In the genomic region with DNA sequence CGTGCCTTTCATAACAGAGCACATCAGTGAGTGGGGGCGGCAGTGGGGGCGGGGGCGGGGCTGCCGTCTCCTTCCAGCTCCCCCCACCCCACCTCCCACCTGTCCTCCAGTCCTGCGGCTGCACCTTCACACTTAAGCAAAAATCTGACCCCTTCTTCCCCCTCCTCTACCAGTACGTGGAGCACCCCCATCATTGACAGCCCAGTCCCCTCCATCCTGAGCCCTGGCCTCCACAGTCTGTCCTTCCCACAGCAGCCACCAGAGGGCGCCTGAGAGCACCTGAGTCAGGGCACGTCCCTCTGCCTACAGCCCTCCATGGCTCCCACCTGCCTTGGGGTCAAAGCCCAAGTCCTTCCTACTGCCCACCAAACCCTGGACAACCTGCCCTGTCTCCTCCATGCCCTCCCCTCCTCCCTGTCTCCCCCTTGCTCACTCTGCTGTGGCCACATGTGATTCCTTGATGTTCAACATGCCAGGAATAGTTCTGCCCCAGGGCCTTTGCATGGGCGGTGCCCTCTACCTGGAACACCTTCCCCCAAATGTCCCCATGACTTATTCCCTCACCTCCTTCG, we compare ENCODE assay signal across 2 cellular contexts.
TF ChIP-seq lines count a peak whose summit lies in the region.

No MANE protein-coding gene starts in this region.

TF ChIP-seq in HEK293, 187 proteins besides CTCF, POLR2A, EP300 and RAD21 (continues in another document):
- TF ChIP-seq, protein P1, sequence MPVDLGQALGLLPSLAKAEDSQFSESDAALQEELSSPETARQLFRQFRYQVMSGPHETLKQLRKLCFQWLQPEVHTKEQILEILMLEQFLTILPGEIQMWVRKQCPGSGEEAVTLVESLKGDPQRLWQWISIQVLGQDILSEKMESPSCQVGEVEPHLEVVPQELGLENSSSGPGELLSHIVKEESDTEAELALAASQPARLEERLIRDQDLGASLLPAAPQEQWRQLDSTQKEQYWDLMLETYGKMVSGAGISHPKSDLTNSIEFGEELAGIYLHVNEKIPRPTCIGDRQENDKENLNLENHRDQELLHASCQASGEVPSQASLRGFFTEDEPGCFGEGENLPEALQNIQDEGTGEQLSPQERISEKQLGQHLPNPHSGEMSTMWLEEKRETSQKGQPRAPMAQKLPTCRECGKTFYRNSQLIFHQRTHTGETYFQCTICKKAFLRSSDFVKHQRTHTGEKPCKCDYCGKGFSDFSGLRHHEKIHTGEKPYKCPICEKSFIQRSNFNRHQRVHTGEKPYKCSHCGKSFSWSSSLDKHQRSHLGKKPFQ (tag by site-specific recombination; IDR thresholded peaks at IDR 0.05), result no peak
- TF ChIP-seq, protein P2, sequence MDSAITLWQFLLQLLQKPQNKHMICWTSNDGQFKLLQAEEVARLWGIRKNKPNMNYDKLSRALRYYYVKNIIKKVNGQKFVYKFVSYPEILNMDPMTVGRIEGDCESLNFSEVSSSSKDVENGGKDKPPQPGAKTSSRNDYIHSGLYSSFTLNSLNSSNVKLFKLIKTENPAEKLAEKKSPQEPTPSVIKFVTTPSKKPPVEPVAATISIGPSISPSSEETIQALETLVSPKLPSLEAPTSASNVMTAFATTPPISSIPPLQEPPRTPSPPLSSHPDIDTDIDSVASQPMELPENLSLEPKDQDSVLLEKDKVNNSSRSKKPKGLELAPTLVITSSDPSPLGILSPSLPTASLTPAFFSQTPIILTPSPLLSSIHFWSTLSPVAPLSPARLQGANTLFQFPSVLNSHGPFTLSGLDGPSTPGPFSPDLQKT (IDR thresholded peaks at IDR 0.05; ENCODE audit: borderline replicate concordance, low read depth, low read length), result no peak
- TF ChIP-seq ZNF155 (tag by site-specific recombination; IDR thresholded peaks at IDR 0.05), result no peak
- TF ChIP-seq YY2 (tag by site-specific recombination; IDR thresholded peaks at IDR 0.05), result peak; percentile 45; the same call in 1 of the 2 replicates
- TF ChIP-seq ZNF354C (tag by site-specific recombination; IDR thresholded peaks at IDR 0.05; ENCODE audit: borderline replicate concordance, low read depth), result no peak
- TF ChIP-seq ZNF366 (tag by site-specific recombination; conservative IDR thresholded peaks at IDR 0.05), result no peak
- TF ChIP-seq ZNF473 (tag by site-specific recombination; IDR thresholded peaks at IDR 0.05), result no peak
- peak; percentile 30; the same call in 1 of the 2 replicates for TF ChIP-seq ZFP37 (tag by site-specific recombination; IDR thresholded peaks at IDR 0.05)
- TF ChIP-seq ZFHX2 (tag by site-specific recombination; conservative IDR thresholded peaks at IDR 0.05), result peak; percentile 82
- peak; percentile 39; the same call in 1 of the 2 replicates for TF ChIP-seq ZNF146 (tag by site-specific recombination; IDR thresholded peaks at IDR 0.05)
- TF ChIP-seq, protein P3, sequence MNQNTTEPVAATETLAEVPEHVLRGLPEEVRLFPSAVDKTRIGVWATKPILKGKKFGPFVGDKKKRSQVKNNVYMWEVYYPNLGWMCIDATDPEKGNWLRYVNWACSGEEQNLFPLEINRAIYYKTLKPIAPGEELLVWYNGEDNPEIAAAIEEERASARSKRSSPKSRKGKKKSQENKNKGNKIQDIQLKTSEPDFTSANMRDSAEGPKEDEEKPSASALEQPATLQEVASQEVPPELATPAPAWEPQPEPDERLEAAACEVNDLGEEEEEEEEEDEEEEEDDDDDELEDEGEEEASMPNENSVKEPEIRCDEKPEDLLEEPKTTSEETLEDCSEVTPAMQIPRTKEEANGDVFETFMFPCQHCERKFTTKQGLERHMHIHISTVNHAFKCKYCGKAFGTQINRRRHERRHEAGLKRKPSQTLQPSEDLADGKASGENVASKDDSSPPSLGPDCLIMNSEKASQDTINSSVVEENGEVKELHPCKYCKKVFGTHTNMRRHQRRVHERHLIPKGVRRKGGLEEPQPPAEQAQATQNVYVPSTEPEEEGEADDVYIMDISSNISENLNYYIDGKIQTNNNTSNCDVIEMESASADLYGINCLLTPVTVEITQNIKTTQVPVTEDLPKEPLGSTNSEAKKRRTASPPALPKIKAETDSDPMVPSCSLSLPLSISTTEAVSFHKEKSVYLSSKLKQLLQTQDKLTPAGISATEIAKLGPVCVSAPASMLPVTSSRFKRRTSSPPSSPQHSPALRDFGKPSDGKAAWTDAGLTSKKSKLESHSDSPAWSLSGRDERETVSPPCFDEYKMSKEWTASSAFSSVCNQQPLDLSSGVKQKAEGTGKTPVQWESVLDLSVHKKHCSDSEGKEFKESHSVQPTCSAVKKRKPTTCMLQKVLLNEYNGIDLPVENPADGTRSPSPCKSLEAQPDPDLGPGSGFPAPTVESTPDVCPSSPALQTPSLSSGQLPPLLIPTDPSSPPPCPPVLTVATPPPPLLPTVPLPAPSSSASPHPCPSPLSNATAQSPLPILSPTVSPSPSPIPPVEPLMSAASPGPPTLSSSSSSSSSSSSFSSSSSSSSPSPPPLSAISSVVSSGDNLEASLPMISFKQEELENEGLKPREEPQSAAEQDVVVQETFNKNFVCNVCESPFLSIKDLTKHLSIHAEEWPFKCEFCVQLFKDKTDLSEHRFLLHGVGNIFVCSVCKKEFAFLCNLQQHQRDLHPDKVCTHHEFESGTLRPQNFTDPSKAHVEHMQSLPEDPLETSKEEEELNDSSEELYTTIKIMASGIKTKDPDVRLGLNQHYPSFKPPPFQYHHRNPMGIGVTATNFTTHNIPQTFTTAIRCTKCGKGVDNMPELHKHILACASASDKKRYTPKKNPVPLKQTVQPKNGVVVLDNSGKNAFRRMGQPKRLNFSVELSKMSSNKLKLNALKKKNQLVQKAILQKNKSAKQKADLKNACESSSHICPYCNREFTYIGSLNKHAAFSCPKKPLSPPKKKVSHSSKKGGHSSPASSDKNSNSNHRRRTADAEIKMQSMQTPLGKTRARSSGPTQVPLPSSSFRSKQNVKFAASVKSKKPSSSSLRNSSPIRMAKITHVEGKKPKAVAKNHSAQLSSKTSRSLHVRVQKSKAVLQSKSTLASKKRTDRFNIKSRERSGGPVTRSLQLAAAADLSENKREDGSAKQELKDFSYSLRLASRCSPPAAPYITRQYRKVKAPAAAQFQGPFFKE (tag by site-specific recombination; IDR thresholded peaks at IDR 0.05; ENCODE audit: borderline replicate concordance), result no peak
- TF ChIP-seq, protein P4, sequence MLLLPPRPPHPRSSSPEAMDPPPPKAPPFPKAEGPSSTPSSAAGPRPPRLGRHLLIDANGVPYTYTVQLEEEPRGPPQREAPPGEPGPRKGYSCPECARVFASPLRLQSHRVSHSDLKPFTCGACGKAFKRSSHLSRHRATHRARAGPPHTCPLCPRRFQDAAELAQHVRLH (tag by site-specific recombination; IDR thresholded peaks at IDR 0.05), result peak; percentile 99
- TF ChIP-seq ZNF302 (tag by site-specific recombination; IDR thresholded peaks at IDR 0.05; ENCODE audit: low read depth), result no peak
- 0 out of 2 replicates have a peak, but pooled peaks have one; percentile 60 for TF ChIP-seq KLF7 (tag by site-specific recombination; IDR thresholded peaks at IDR 0.05; ENCODE audit: borderline replicate concordance)
- TF ChIP-seq HOXC10 (CRISPR knock-in tag; IDR thresholded peaks at IDR 0.05), result no peak
- TF ChIP-seq ZNF654 (tag by site-specific recombination; IDR thresholded peaks at IDR 0.05; ENCODE audit: low read depth), result 0 out of 2 replicates have a peak, but pooled peaks have one; percentile 38
- TF ChIP-seq ZNF2 (tag by site-specific recombination; IDR thresholded peaks at IDR 0.05), result peak; percentile 87
- peak; percentile 59 for TF ChIP-seq KLF16 (tag by site-specific recombination; IDR thresholded peaks at IDR 0.05)
- TF ChIP-seq GFI1B (tag by site-specific recombination; IDR thresholded peaks at IDR 0.05), result no peak
- peak; percentile 75 for TF ChIP-seq KLF9 (tag by site-specific recombination; IDR thresholded peaks at IDR 0.05; ENCODE audit: low read depth)
- TF ChIP-seq ZBTB8A (tag by site-specific recombination; IDR thresholded peaks at IDR 0.05), result no peak
- no peak for TF ChIP-seq ZNF596 (tag by site-specific recombination; IDR thresholded peaks at IDR 0.05)

TF ChIP-seq in K562, 482 proteins besides CTCF, POLR2A, EP300 and RAD21 (continues in another document):
- 0 out of 2 replicates have a peak, but pooled peaks have one; percentile 5 for TF ChIP-seq CBFA2T3 (IDR thresholded peaks at IDR 0.05)
- TF ChIP-seq, protein P5, sequence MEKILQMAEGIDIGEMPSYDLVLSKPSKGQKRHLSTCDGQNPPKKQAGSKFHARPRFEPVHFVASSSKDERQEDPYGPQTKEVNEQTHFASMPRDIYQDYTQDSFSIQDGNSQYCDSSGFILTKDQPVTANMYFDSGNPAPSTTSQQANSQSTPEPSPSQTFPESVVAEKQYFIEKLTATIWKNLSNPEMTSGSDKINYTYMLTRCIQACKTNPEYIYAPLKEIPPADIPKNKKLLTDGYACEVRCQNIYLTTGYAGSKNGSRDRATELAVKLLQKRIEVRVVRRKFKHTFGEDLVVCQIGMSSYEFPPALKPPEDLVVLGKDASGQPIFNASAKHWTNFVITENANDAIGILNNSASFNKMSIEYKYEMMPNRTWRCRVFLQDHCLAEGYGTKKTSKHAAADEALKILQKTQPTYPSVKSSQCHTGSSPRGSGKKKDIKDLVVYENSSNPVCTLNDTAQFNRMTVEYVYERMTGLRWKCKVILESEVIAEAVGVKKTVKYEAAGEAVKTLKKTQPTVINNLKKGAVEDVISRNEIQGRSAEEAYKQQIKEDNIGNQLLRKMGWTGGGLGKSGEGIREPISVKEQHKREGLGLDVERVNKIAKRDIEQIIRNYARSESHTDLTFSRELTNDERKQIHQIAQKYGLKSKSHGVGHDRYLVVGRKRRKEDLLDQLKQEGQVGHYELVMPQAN (IDR thresholded peaks at IDR 0.05; ENCODE audit: borderline replicate concordance), result peak; percentile 61; the same call in 1 of the 2 replicates
- TF ChIP-seq MIER1 (IDR thresholded peaks at IDR 0.05; ENCODE audit: low read depth), result 0 out of 2 replicates have a peak, but pooled peaks have one; percentile 70
- no peak for TF ChIP-seq ZNF584 (CRISPR knock-in tag; IDR thresholded peaks at IDR 0.05; ENCODE audit: low read depth)
- TF ChIP-seq SRSF7 (optimal IDR thresholded peaks at IDR 0.05; ENCODE audit: low read depth, low read length), result no peak
- peak; percentile 99 for TF ChIP-seq CBX1 (IDR thresholded peaks at IDR 0.05; ENCODE audit: low read depth)
- TF ChIP-seq SMARCA4 (IDR thresholded peaks at IDR 0.05), result 0 out of 2 replicates have a peak, but pooled peaks have one; percentile 28
- peak in 1 of 2 experiments; percentile 35; a peak in 1 of 4 replicates for TF ChIP-seq MAZ (CRISPR knock-in tag; conservative IDR thresholded peaks at IDR 0.05 in 1 of 2, IDR thresholded peaks at IDR 0.05 in 1 of 2)
- peak; percentile 21; the same call in 1 of the 2 replicates for TF ChIP-seq STAG1 (CRISPR knock-in tag; IDR thresholded peaks at IDR 0.05; ENCODE audit: borderline replicate concordance)
- TF ChIP-seq ZNF507 (tag; conservative IDR thresholded peaks at IDR 0.05), result no peak
- TF ChIP-seq, protein P6, sequence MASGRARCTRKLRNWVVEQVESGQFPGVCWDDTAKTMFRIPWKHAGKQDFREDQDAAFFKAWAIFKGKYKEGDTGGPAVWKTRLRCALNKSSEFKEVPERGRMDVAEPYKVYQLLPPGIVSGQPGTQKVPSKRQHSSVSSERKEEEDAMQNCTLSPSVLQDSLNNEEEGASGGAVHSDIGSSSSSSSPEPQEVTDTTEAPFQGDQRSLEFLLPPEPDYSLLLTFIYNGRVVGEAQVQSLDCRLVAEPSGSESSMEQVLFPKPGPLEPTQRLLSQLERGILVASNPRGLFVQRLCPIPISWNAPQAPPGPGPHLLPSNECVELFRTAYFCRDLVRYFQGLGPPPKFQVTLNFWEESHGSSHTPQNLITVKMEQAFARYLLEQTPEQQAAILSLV (tag; IDR thresholded peaks at IDR 0.05), result no peak
- TF ChIP-seq EGR1 (conservative IDR thresholded peaks at IDR 0.05), result peak; percentile 84
- TF ChIP-seq MYNN (IDR thresholded peaks at IDR 0.05), result peak; percentile 51; the same call in 1 of the 2 replicates
- TF ChIP-seq MYNN (CRISPR knock-in tag; IDR thresholded peaks at IDR 0.05), result no peak
- peak; percentile 89 for TF ChIP-seq PHF20 (IDR thresholded peaks at IDR 0.05; ENCODE audit: partially characterized antibody)
- TF ChIP-seq, protein P7, sequence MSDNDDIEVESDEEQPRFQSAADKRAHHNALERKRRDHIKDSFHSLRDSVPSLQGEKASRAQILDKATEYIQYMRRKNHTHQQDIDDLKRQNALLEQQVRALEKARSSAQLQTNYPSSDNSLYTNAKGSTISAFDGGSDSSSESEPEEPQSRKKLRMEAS (CRISPR knock-in tag; IDR thresholded peaks at IDR 0.05), result no peak
- TF ChIP-seq FOXM1 (IDR thresholded peaks at IDR 0.05; ENCODE audit: low read depth), result peak; percentile 19; the same call in 1 of the 2 replicates
- no peak for TF ChIP-seq FOXM1 (CRISPR knock-in tag; IDR thresholded peaks at IDR 0.05; ENCODE audit: low read depth)
- peak; percentile 70 for TF ChIP-seq TOE1 (IDR thresholded peaks at IDR 0.05; ENCODE audit: borderline replicate concordance)
- TF ChIP-seq TOE1 (CRISPR knock-in tag; IDR thresholded peaks at IDR 0.05; ENCODE audit: borderline replicate concordance, low read depth), result no peak
- TF ChIP-seq ADNP (tag; IDR thresholded peaks at IDR 0.05), result peak; percentile 93
- TF ChIP-seq CC2D1A (IDR thresholded peaks at IDR 0.05), result peak; percentile 78
- peak; percentile 97; the same call in 1 of the 2 replicates for TF ChIP-seq HLTF (IDR thresholded peaks at IDR 0.05)
- TF ChIP-seq ATF7 (IDR thresholded peaks at IDR 0.05), result 0 out of 2 replicates have a peak, but pooled peaks have one; percentile 36
- TF ChIP-seq DMBX1 (CRISPR knock-in tag; IDR thresholded peaks at IDR 0.05; ENCODE audit: borderline replicate concordance), result peak; percentile 62; the same call in 1 of the 2 replicates
- TF ChIP-seq ZKSCAN1 (IDR thresholded peaks at IDR 0.05; ENCODE audit: low read depth, low read length), result peak; percentile 71; the same call in 1 of the 2 replicates
- TF ChIP-seq SRSF3 (IDR thresholded peaks at IDR 0.05; ENCODE audit: insufficient read depth, low read length), result no peak
- TF ChIP-seq HDGF (IDR thresholded peaks at IDR 0.05), result peak; percentile 98
- TF ChIP-seq LARP7 (IDR thresholded peaks at IDR 0.05), result peak; percentile 55; the same call in 1 of the 2 replicates
- peak; percentile 99 for TF ChIP-seq PTBP1 (IDR thresholded peaks at IDR 0.05; ENCODE audit: low read depth, low read length)
- peak; percentile 86; the same call in 1 of the 2 replicates for TF ChIP-seq XRCC5 (IDR thresholded peaks at IDR 0.05; ENCODE audit: low read depth, low read length)
- TF ChIP-seq GABPB1 (CRISPR knock-in tag; IDR thresholded peaks at IDR 0.05), result peak; percentile 17; the same call in 1 of the 2 replicates
- TF ChIP-seq HDAC1 (IDR thresholded peaks at IDR 0.05), result peak; percentile 90 to 95; a peak in 3 of 4 replicates
- TF ChIP-seq, protein P8, sequence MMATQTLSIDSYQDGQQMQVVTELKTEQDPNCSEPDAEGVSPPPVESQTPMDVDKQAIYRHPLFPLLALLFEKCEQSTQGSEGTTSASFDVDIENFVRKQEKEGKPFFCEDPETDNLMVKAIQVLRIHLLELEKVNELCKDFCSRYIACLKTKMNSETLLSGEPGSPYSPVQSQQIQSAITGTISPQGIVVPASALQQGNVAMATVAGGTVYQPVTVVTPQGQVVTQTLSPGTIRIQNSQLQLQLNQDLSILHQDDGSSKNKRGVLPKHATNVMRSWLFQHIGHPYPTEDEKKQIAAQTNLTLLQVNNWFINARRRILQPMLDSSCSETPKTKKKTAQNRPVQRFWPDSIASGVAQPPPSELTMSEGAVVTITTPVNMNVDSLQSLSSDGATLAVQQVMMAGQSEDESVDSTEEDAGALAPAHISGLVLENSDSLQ (IDR thresholded peaks at IDR 0.05), result no peak
- TF ChIP-seq, protein P9, sequence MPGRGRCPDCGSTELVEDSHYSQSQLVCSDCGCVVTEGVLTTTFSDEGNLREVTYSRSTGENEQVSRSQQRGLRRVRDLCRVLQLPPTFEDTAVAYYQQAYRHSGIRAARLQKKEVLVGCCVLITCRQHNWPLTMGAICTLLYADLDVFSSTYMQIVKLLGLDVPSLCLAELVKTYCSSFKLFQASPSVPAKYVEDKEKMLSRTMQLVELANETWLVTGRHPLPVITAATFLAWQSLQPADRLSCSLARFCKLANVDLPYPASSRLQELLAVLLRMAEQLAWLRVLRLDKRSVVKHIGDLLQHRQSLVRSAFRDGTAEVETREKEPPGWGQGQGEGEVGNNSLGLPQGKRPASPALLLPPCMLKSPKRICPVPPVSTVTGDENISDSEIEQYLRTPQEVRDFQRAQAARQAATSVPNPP (IDR thresholded peaks at IDR 0.05; ENCODE audit: borderline replicate concordance, insufficient read depth, insufficient read length), result no peak
